Comparison of ENCODE assay signal across 21 cellular contexts in the genomic region with DNA sequence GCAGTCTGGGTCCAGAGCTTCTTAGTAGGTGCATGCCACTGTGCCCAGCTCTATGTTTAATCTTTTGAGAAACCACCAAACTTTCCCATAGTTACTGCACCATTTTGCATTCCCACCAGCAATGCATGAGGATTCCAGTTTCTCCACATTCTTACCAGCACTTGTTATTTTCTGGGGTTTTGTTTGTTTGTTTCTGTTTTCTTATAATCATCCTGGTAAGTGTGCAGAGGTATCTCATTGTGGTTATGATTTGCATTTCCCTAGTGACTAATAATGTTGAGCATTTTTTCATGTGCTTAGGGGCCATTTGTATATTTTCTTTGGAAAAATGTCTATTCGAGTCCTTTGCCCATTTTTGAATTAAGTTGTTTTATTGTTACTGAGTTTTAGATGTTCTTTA. TPM values are rescaled to one million over a fixed set of nuclear protein-coding genes. Genes with fewer than 3 reads are reported as not detected.
DNase-seq lines count a peak whose midpoint lies in the region; ATAC-seq, FAIRE-seq and TF ChIP-seq lines count a peak whose summit lies in the region.
"Had no signal": no experiment of that assay in that cellular context is flagged by ENCODE, and none has a peak within 500 bp of the region (broad histone marks: within the 10 kb centered on the region; RNA-seq: fewer than 3 reads in every experiment).

No MANE protein-coding gene starts in this region.

- H3K36me3 ChIP-seq in PC-3 (ENCODE audit: low read depth, low read length), result no peaks in the 10 kb centered on the region
- H3K36me3 ChIP-seq in left lung, result no peaks in the 10 kb centered on the region
- H3K36me3 ChIP-seq: HAP-1 had no signal

- no peaks in the 10 kb centered on the region for H3K79me2 ChIP-seq in PC-3 (ENCODE audit: low read length)

- no peak for TF ChIP-seq POLR2A in H54 (IDR thresholded peaks at IDR 0.05; ENCODE audit: low read depth, low read length)

- peaks cover 10% of the 10 kb centered on the region for H3K4me1 Mint-ChIP-seq in stimulated activated memory B cell treated with anti-CD40 and anti-IgM and Interleukin-4, amounts not matched to agents 10 μg/mL and 1 μg/mL and 100 μg/mL, for 72 hours

- CTCF ChIA-PET in PC-3 (lab: Charles Lee), result no interaction called here

- H3F3A ChIP-seq in PC-3 (ENCODE audit: low read length, unreplicated experiment), result no peaks in the 10 kb centered on the region

- intact Hi-C loops in PC-3 (cut with micrococcal nuclease) (no loop called here), left lung (cut with DNase I) (no loop called here)

- H3K4me1 ChIP-seq in PC-3 (ENCODE audit: insufficient read depth, low read length) (no peaks in the 10 kb centered on the region), left lung (no peaks in the 10 kb centered on the region)
- H3K4me1 ChIP-seq: A549, Caco-2, HAP-1 had no signal

- peaks cover 35% of the 10 kb centered on the region for H3K27me3 Mint-ChIP-seq in stimulated activated memory B cell treated with anti-CD40 and anti-IgM and Interleukin-4, amounts not matched to agents 10 μg/mL and 1 μg/mL and 100 μg/mL, for 72 hours

- no peak overlapping the region for H3K27ac Mint-ChIP-seq in stimulated activated memory B cell treated with anti-CD40 and anti-IgM and Interleukin-4, amounts not matched to agents 10 μg/mL and 1 μg/mL and 100 μg/mL, for 72 hours
- H3K27ac Mint-ChIP-seq: CD4-positive, alpha-beta T cell had no signal

- H3K27ac ChIP-seq in PC-3 (ENCODE audit: low read length) (no peak overlapping the region), left lung (no peak overlapping the region)
- H3K27ac ChIP-seq: 22Rv1, A549, C4-2B, HL-60 had no signal

- no peaks in the 10 kb centered on the region for H3K27me3 ChIP-seq in PC-3 (ENCODE audit: low read length)
- H3K27me3 ChIP-seq in left lung, result peaks cover 16 to 52% of the 10 kb centered on the region in 2 donors

- no peak for TF ChIP-seq CTCF in PC-3 (conservative IDR thresholded peaks at IDR 0.05; ENCODE audit: low read depth, low read length)
- TF ChIP-seq CTCF in epithelial cell of esophagus (IDR thresholded peaks at IDR 0.05; ENCODE audit: insufficient read depth, low read depth, low read length, missing control alignments), result no peak
- TF ChIP-seq CTCF in left lung (IDR thresholded peaks at IDR 0.05), result no peak

- BruUV-seq in PC-3 (replicated peaks; lab: Mats Ljungman, UMichigan), result no TSS peak

- H3K9me3 Mint-ChIP-seq in stimulated activated memory B cell treated with anti-CD40 and anti-IgM and Interleukin-4, amounts not matched to agents 10 μg/mL and 1 μg/mL and 100 μg/mL, for 72 hours, result peaks cover 16% of the 10 kb centered on the region

- H3K4me3 ChIP-seq in PC-3 (ENCODE audit: low read length), result no peak overlapping the region
- H3K4me3 ChIP-seq in epithelial cell of esophagus (ENCODE audit: low read length), result no peak overlapping the region
- no peak overlapping the region for H3K4me3 ChIP-seq in left lung
- H3K4me3 ChIP-seq: A549, HAP-1 had no signal

- no peak for FAIRE-seq in H54 (lab: Jason Lieb, UNC)
- FAIRE-seq: D721Med, GM12892, H1 had no signal

- H3K36me3 Mint-ChIP-seq in stimulated activated memory B cell treated with anti-CD40 and anti-IgM and Interleukin-4, amounts not matched to agents 10 μg/mL and 1 μg/mL and 100 μg/mL, for 72 hours, result peaks cover 29% of the 10 kb centered on the region

- H3K9me3 ChIP-seq in PC-3 (ENCODE audit: low read length) (peaks cover 11% of the 10 kb centered on the region; the same call in 1 of the 2 replicates), left lung (peaks cover 7 to 21% of the 10 kb centered on the region in 2 donors)

- no peak overlapping the region for H3K4me2 ChIP-seq in PC-3 (ENCODE audit: low read length)
- H3K4me2 ChIP-seq: A549 had no signal

- DNase-seq in EL (peak; percentile 38), HCEC 1CT (peak; percentile 38), PC-3 (peak; percentile 3), epithelial cell of esophagus (ENCODE audit: low read depth) (peak; percentile 49), left lung (no peak), H54 (ENCODE audit: insufficient read length, low spot score) (no peak)
- no peak for DNase-seq in stimulated activated CD4-positive, alpha-beta T cell treated with anti-CD3 and anti-CD28 coated beads, Interleukin-15, amount 100 ng/mL, for 24 hours
- DNase-seq: AML-193; Caco-2; CD4-positive, alpha-beta T cell; GF-D8 had no signal

- H4K20me1 ChIP-seq in PC-3 (ENCODE audit: low read length), result no peaks in the 10 kb centered on the region

- H3K4me3 Mint-ChIP-seq in stimulated activated memory B cell treated with anti-CD40 and anti-IgM and Interleukin-4, amounts not matched to agents 10 μg/mL and 1 μg/mL and 100 μg/mL, for 72 hours, result no peak overlapping the region
- H3K4me3 Mint-ChIP-seq: CD4-positive, alpha-beta T cell had no signal

- no peak overlapping the region for H3K9ac ChIP-seq in PC-3 (ENCODE audit: low read length)

- no peak overlapping the region for H2AFZ ChIP-seq in PC-3 (ENCODE audit: low read length)

- POLR2A ChIA-PET in PC-3 (lab: Charles Lee; ENCODE audit: unreplicated experiment), result no interaction called here

- no peaks in the 10 kb centered on the region for H3K9me2 ChIP-seq in PC-3 (replicated peaks; ENCODE audit: low read length)

- ATAC-seq in PC-3 (no peak), left lung (no peak)
- no peak for ATAC-seq in stimulated activated memory B cell treated with anti-CD40 and anti-IgM and Interleukin-4, amounts not matched to agents 10 μg/mL and 1 μg/mL and 100 μg/mL, for 72 hours
- ATAC-seq: A549 had no signal

RNA-seq across cellular contexts. Expression of a gene that starts 11.4 kb away (rescaled TPM):
- total RNA-seq in PC-3 (2014; rRNA removed) (not detected in 2 replicates), left lung (not detected)
- total RNA-seq: Caco-2; CD4-positive, alpha-beta T cell; H1; HT1080 had no signal

RNA-seq across cellular contexts. Expression of a gene that starts 57.9 kb away (rescaled TPM):
- total RNA-seq in PC-3 (2014; rRNA removed), result 7.5 and 14.3 TPM in 2 replicates
- 10 to 100 TPM; 13.6 to 16.5 TPM for total RNA-seq in left lung

Comparison
In these comparisons a context has a peak if more than half of its experiments do, and no peak if none do; other contexts are left out.
1. DNase-seq: peak in EL (single experiment), HCEC 1CT (single experiment), PC-3 (single experiment) and epithelial cell of esophagus (single experiment); none in stimulated activated CD4-positive, alpha-beta T cell treated with anti-CD3 and anti-CD28 coated beads, Interleukin-15, amount 100 ng/mL, for 24 hours (single experiment), left lung (0 of 2) and H54 (single experiment).